ENCODE assay signal across 2 cellular contexts in the genomic region with DNA sequence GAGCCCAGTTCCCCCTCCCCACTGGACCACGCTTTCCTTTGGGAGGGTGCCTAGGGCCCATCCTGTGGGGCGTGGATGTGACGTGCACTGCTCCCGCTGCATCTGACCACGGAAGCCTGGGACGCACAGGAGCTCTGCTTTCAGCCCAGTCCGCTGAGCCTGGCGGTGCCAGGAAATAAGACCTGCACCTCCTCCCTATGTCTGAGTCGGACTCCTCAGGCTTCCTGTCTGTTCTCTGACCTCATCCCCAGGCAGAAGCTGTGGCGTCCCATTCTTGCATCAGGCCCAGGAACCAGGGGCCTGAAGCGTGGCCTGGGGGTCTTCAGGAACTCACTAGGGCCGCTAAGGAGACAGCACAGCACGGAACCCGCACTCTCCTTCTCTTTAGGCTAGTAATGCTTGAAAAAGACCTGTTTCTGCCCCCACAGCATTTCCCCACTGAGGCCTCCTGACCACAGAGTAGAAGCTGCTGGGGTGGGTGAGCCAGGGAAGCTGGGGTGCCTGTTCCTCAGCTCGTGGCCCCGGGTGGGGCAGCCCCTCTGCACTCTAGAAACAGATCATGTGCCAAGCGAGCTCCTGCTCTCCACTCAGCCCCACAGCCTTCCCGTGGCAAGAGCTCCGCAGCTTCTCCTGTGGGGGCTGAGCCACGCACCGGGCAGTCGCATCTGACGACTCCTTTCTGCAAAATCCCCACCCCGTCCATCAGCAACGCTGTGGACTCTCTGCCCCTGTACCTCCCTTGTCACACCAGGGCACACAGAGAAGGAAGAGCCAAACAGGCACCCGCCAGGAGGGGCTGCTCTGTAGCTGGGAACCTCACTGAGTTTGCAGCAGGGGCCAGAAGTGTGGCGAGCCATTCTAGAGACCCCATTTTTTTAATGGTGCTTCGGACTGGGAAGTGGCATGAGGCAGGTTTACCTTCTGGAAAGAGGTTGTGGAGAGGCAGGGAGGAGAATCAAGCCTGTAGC.
TF ChIP-seq lines count a peak whose summit lies in the region.

No MANE protein-coding gene starts in this region.

TF ChIP-seq in HepG2, 621 proteins besides CTCF, POLR2A, EP300 and RAD21:
- TF ChIP-seq, protein P1, sequence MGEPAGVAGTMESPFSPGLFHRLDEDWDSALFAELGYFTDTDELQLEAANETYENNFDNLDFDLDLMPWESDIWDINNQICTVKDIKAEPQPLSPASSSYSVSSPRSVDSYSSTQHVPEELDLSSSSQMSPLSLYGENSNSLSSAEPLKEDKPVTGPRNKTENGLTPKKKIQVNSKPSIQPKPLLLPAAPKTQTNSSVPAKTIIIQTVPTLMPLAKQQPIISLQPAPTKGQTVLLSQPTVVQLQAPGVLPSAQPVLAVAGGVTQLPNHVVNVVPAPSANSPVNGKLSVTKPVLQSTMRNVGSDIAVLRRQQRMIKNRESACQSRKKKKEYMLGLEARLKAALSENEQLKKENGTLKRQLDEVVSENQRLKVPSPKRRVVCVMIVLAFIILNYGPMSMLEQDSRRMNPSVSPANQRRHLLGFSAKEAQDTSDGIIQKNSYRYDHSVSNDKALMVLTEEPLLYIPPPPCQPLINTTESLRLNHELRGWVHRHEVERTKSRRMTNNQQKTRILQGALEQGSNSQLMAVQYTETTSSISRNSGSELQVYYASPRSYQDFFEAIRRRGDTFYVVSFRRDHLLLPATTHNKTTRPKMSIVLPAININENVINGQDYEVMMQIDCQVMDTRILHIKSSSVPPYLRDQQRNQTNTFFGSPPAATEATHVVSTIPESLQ (CRISPR knock-in tag; conservative IDR thresholded peaks at IDR 0.05), result no peak
- TF ChIP-seq MATR3 (CRISPR knock-in tag; IDR thresholded peaks at IDR 0.05), result no peak
- TF ChIP-seq, protein P2, sequence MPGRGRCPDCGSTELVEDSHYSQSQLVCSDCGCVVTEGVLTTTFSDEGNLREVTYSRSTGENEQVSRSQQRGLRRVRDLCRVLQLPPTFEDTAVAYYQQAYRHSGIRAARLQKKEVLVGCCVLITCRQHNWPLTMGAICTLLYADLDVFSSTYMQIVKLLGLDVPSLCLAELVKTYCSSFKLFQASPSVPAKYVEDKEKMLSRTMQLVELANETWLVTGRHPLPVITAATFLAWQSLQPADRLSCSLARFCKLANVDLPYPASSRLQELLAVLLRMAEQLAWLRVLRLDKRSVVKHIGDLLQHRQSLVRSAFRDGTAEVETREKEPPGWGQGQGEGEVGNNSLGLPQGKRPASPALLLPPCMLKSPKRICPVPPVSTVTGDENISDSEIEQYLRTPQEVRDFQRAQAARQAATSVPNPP (CRISPR knock-in tag; IDR thresholded peaks at IDR 0.05), result no peak
- TF ChIP-seq, protein P3, sequence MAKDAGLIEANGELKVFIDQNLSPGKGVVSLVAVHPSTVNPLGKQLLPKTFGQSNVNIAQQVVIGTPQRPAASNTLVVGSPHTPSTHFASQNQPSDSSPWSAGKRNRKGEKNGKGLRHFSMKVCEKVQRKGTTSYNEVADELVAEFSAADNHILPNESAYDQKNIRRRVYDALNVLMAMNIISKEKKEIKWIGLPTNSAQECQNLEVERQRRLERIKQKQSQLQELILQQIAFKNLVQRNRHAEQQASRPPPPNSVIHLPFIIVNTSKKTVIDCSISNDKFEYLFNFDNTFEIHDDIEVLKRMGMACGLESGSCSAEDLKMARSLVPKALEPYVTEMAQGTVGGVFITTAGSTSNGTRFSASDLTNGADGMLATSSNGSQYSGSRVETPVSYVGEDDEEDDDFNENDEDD (CRISPR knock-in tag; IDR thresholded peaks at IDR 0.05; ENCODE audit: borderline replicate concordance), result no peak
TF ChIP-seq in HepG2: peak in this region for 0.

TF ChIP-seq in WTC11, 78 proteins besides CTCF, POLR2A, EP300 and RAD21:
- no peak for TF ChIP-seq NR1H2 (CRISPR knock-in tag; IDR thresholded peaks at IDR 0.05)
- no peak for TF ChIP-seq EMX1 (CRISPR knock-in tag; IDR thresholded peaks at IDR 0.05)
- TF ChIP-seq FOXJ3 (CRISPR knock-in tag; IDR thresholded peaks at IDR 0.05; ENCODE audit: borderline replicate concordance), result no peak
- no peak for TF ChIP-seq NR3C1 (CRISPR knock-in tag; conservative IDR thresholded peaks at IDR 0.05; ENCODE audit: low read depth)
- TF ChIP-seq CREM (CRISPR knock-in tag; IDR thresholded peaks at IDR 0.05), result no peak
